Comparison of ENCODE assay signal across 14 cellular contexts in genomic region chr2:169462896-169463695, GRCh38. TPM values are rescaled to one million over a fixed set of nuclear protein-coding genes. Genes with fewer than 3 reads are reported as not detected.
DNase-seq lines count a peak whose midpoint lies in the region; ATAC-seq and TF ChIP-seq lines count a peak whose summit lies in the region.
"Had no signal": no experiment of that assay in that cellular context is flagged by ENCODE, and none has a peak within 500 bp of the region (broad histone marks: within the 10 kb centered on the region; RNA-seq: fewer than 3 reads in every experiment).

No MANE protein-coding gene starts in this region.

- H3K4me1 Mint-ChIP-seq in activated naive CD8-positive, alpha-beta T cell treated with anti-CD3 and anti-CD28 coated beads, Interleukin-2, amount 10 ng/mL, durations not matched to agents 7 days and 5 days, result no peaks in the 10 kb centered on the region
- H3K4me1 Mint-ChIP-seq in activated naive CD8-positive, alpha-beta T cell treated with anti-CD3 and anti-CD28 coated beads for 36 hours, result peaks cover 3% of the 10 kb centered on the region
- H3K4me1 Mint-ChIP-seq in stimulated activated memory B cell treated with anti-CD40 and anti-IgM and Interleukin-4, amounts not matched to agents 10 μg/mL and 1 μg/mL and 100 μg/mL, for 72 hours, result no peaks in the 10 kb centered on the region
- H3K4me1 Mint-ChIP-seq in endothelial cell (ENCODE audit: unreplicated experiment), result no peaks in the 10 kb centered on the region
- H3K4me1 Mint-ChIP-seq: nephron had no signal

- peaks cover 2% of the 10 kb centered on the region for H3K27me3 Mint-ChIP-seq in activated naive CD8-positive, alpha-beta T cell treated with anti-CD3 and anti-CD28 coated beads, Interleukin-2, amount 10 ng/mL, durations not matched to agents 7 days and 5 days
- H3K27me3 Mint-ChIP-seq in activated naive CD8-positive, alpha-beta T cell treated with anti-CD3 and anti-CD28 coated beads for 36 hours, result no peaks in the 10 kb centered on the region
- H3K27me3 Mint-ChIP-seq in stimulated activated memory B cell treated with anti-CD40 and anti-IgM and Interleukin-4, amounts not matched to agents 10 μg/mL and 1 μg/mL and 100 μg/mL, for 72 hours, result no peaks in the 10 kb centered on the region
- peaks cover 1% of the 10 kb centered on the region for H3K27me3 Mint-ChIP-seq in endothelial cell (ENCODE audit: unreplicated experiment)

- no peaks in the 10 kb centered on the region for H3K9me3 Mint-ChIP-seq in activated naive CD8-positive, alpha-beta T cell treated with anti-CD3 and anti-CD28 coated beads, Interleukin-2, amount 10 ng/mL, durations not matched to agents 7 days and 5 days
- H3K9me3 Mint-ChIP-seq in activated naive CD8-positive, alpha-beta T cell treated with anti-CD3 and anti-CD28 coated beads for 36 hours, result no peaks in the 10 kb centered on the region
- H3K9me3 Mint-ChIP-seq in stimulated activated memory B cell treated with anti-CD40 and anti-IgM and Interleukin-4, amounts not matched to agents 10 μg/mL and 1 μg/mL and 100 μg/mL, for 72 hours, result peaks cover 3% of the 10 kb centered on the region
- no peaks in the 10 kb centered on the region for H3K9me3 Mint-ChIP-seq in endothelial cell (ENCODE audit: unreplicated experiment)

- no peak overlapping the region for H3K27ac Mint-ChIP-seq in activated naive CD8-positive, alpha-beta T cell treated with anti-CD3 and anti-CD28 coated beads, Interleukin-2, amount 10 ng/mL, durations not matched to agents 7 days and 5 days
- no peak overlapping the region for H3K27ac Mint-ChIP-seq in activated naive CD8-positive, alpha-beta T cell treated with anti-CD3 and anti-CD28 coated beads for 36 hours
- no peak overlapping the region for H3K27ac Mint-ChIP-seq in stimulated activated memory B cell treated with anti-CD40 and anti-IgM and Interleukin-4, amounts not matched to agents 10 μg/mL and 1 μg/mL and 100 μg/mL, for 72 hours
- no peak overlapping the region for H3K27ac Mint-ChIP-seq in endothelial cell (ENCODE audit: unreplicated experiment)
- H3K27ac Mint-ChIP-seq: nephron had no signal

- H3K4me3 ChIP-seq in fibroblast of pulmonary artery (replicated peaks; ENCODE audit: low read depth, low read length), result no peak overlapping the region
- H3K4me3 ChIP-seq: dorsolateral prefrontal cortex, suprapubic skin had no signal

- POLR2A ChIA-PET in activated naive CD8-positive, alpha-beta T cell treated with anti-CD3 and anti-CD28 coated beads, Interleukin-2, amount 10 ng/mL, durations not matched to agents 7 days and 5 days (lab: Charles Lee), result interaction anchor here (0.6 kb wide), 1 partner anchor 413 kb away, joined by 3 read pairs; no protein-coding TSS in a partner anchor

- no peak for DNase-seq in activated naive CD8-positive, alpha-beta T cell treated with anti-CD3 and anti-CD28 coated beads, Interleukin-2, amount 10 ng/mL, durations not matched to agents 7 days and 5 days
- no peak for DNase-seq in activated naive CD8-positive, alpha-beta T cell treated with anti-CD3 and anti-CD28 coated beads for 36 hours
- DNase-seq in RPMI7951 (ENCODE audit: low read depth) (peak; percentile 58), fibroblast of pulmonary artery (ENCODE audit: low read depth) (peak; percentile 83), AML-193 (lab: John Stamatoyannopoulos, UW) (no peak), endothelial cell (ENCODE audit: low spot score) (no peak)
- DNase-seq in effector CD8-positive, alpha-beta T cell (lab: John Stamatoyannopoulos, UW), result no peak
- DNase-seq: NCI-H1417 treated with DMSO at 0.1 percent for 48 hours; stimulated activated CD4-positive, alpha-beta T cell treated with anti-CD3 and anti-CD28 coated beads, Interleukin-4, amount 100 ng/mL, for 1 hour had no signal

- TF ChIP-seq CTCF in fibroblast of pulmonary artery (IDR thresholded peaks at IDR 0.05; ENCODE audit: low read length, missing control alignments), result no peak
- no peak for TF ChIP-seq CTCF in endothelial cell (IDR thresholded peaks at IDR 0.05; ENCODE audit: unreplicated experiment)

- peak; percentile 13 for ATAC-seq in activated naive CD8-positive, alpha-beta T cell treated with anti-CD3 and anti-CD28 coated beads, Interleukin-2, amount 10 ng/mL, durations not matched to agents 7 days and 5 days (ENCODE audit: low read depth)
- ATAC-seq in stimulated activated memory B cell treated with anti-CD40 and anti-IgM and Interleukin-4, amounts not matched to agents 10 μg/mL and 1 μg/mL and 100 μg/mL, for 72 hours, result peak; percentile 39
- ATAC-seq: Panc1 had no signal

- H3K4me3 Mint-ChIP-seq in activated naive CD8-positive, alpha-beta T cell treated with anti-CD3 and anti-CD28 coated beads, Interleukin-2, amount 10 ng/mL, durations not matched to agents 7 days and 5 days, result no peak overlapping the region
- H3K4me3 Mint-ChIP-seq in activated naive CD8-positive, alpha-beta T cell treated with anti-CD3 and anti-CD28 coated beads for 36 hours, result no peak overlapping the region
- no peak overlapping the region for H3K4me3 Mint-ChIP-seq in stimulated activated memory B cell treated with anti-CD40 and anti-IgM and Interleukin-4, amounts not matched to agents 10 μg/mL and 1 μg/mL and 100 μg/mL, for 72 hours
- H3K4me3 Mint-ChIP-seq in endothelial cell (ENCODE audit: unreplicated experiment), result no peak overlapping the region
- H3K4me3 Mint-ChIP-seq: nephron had no signal

- H3K36me3 Mint-ChIP-seq in activated naive CD8-positive, alpha-beta T cell treated with anti-CD3 and anti-CD28 coated beads, Interleukin-2, amount 10 ng/mL, durations not matched to agents 7 days and 5 days, result no peaks in the 10 kb centered on the region
- no peaks in the 10 kb centered on the region for H3K36me3 Mint-ChIP-seq in activated naive CD8-positive, alpha-beta T cell treated with anti-CD3 and anti-CD28 coated beads for 36 hours
- no peaks in the 10 kb centered on the region for H3K36me3 Mint-ChIP-seq in stimulated activated memory B cell treated with anti-CD40 and anti-IgM and Interleukin-4, amounts not matched to agents 10 μg/mL and 1 μg/mL and 100 μg/mL, for 72 hours
- H3K36me3 Mint-ChIP-seq in endothelial cell (ENCODE audit: low read depth, unreplicated experiment), result no peaks in the 10 kb centered on the region

RNA-seq across cellular contexts. Expression of gene BBS5, which starts 16.2 kb away (rescaled TPM):
- 1 to 10 TPM; 2.8 to 3.2 TPM for total RNA-seq in activated naive CD8-positive, alpha-beta T cell treated with anti-CD3 and anti-CD28 coated beads, Interleukin-2, amount 10 ng/mL, durations not matched to agents 7 days and 5 days
- 1 to 10 TPM; 3.5 to 5.0 TPM for total RNA-seq in activated naive CD8-positive, alpha-beta T cell treated with anti-CD3 and anti-CD28 coated beads for 36 hours
- total RNA-seq in RPMI7951 (2014; rRNA removed; shearing (Covaris generic)), result 2.2 and 3.1 TPM in 2 replicates
- 3.2 TPM for total RNA-seq in endothelial cell (ENCODE audit: unreplicated experiment)

RNA-seq across cellular contexts. Expression of gene KLHL41, which starts 46.4 kb away (rescaled TPM):
- under 1 TPM in 1 of 2 experiments, not detected in 1; 0.17 TPM for total RNA-seq in activated naive CD8-positive, alpha-beta T cell treated with anti-CD3 and anti-CD28 coated beads, Interleukin-2, amount 10 ng/mL, durations not matched to agents 7 days and 5 days
- under 1 TPM; 0.14 to 0.20 TPM for total RNA-seq in activated naive CD8-positive, alpha-beta T cell treated with anti-CD3 and anti-CD28 coated beads for 36 hours
- 0.12 and 0.20 TPM in 2 replicates for total RNA-seq in RPMI7951 (2014; rRNA removed; shearing (Covaris generic))
- 0.10 TPM for total RNA-seq in endothelial cell (ENCODE audit: unreplicated experiment)

Comparison
In these comparisons a context has a peak if more than half of its experiments do, and no peak if none do; other contexts are left out.
1. DNase-seq: peak in RPMI7951 (single experiment) and fibroblast of pulmonary artery (single experiment); none in activated naive CD8-positive, alpha-beta T cell treated with anti-CD3 and anti-CD28 coated beads, Interleukin-2, amount 10 ng/mL, durations not matched to agents 7 days and 5 days (single experiment), activated naive CD8-positive, alpha-beta T cell treated with anti-CD3 and anti-CD28 coated beads for 36 hours (single experiment), effector CD8-positive, alpha-beta T cell (single experiment), AML-193 (0 of 2) and endothelial cell (single experiment).